In genomic region chr18:54764786-54765185, GRCh38 we compare ENCODE assay signal across 1 cellular context.
TF ChIP-seq lines count a peak whose summit lies in the region.

No MANE protein-coding gene starts in this region.

TF ChIP-seq in K562, 482 proteins besides CTCF, POLR2A, EP300 and RAD21 (continued from another document):
- no peak for TF ChIP-seq ZBTB33 (CRISPR knock-in tag; IDR thresholded peaks at IDR 0.05)
- TF ChIP-seq RBBP5 (IDR thresholded peaks at IDR 0.05; ENCODE audit: borderline replicate concordance, insufficient read depth, low read length, poor library complexity, severe bottlenecking) = no peak
